In the genomic region with DNA sequence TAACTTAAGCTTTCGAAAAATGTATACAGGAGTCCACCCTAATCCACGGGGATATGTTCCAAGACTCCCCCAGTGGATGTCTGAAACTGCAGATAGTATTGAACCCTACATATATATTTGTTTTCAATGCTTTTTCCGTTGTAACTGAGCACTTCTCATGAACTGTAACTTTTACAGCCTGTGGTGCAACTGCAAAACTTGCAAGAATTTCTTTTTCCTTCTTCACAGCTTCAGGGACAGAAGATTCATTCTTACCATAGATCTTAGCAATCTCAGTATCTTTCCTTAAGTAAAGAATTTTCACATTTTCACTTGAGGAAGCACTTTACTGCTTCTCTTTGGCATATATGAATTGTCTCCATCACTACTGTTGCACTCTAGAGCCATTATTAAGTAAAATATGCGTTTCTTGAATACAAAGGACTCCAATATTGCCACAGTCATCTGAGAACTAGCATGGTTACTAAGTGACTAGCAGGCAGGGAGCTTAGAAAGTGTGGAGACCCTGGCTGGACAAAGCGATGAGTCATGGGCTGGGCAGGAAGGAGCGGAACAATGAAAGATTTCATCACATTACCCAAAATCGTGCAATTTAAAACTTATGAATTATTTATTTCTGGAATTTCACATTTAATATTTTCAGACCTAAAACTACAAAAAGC, we compare ENCODE assay signal across 9 cellular contexts. TPM values are rescaled to one million over a fixed set of nuclear protein-coding genes. Genes with fewer than 3 reads are reported as not detected.
A peak's percentile ranks its signal among the peaks of the same experiment; 100 is the strongest.
DNase-seq lines count a peak whose midpoint lies in the region; ATAC-seq, FAIRE-seq and TF ChIP-seq lines count a peak whose summit lies in the region.
"Had no signal": no experiment of that assay in that cellular context is flagged by ENCODE, and none has a peak within 500 bp of the region (broad histone marks: within the 10 kb centered on the region; RNA-seq: fewer than 3 reads in every experiment).

No MANE protein-coding gene starts in this region.

- H3K4me2 ChIP-seq in H1 (ENCODE audit: insufficient read depth in 1 of 2, low read depth in 2 of 2, low read length in 2 of 2), result no peak overlapping the region

- no peak overlapping the region for H2BK5ac ChIP-seq in H1 (ENCODE audit: low read depth, low read length)

- no peak overlapping the region for H3K18ac ChIP-seq in H1 (ENCODE audit: extremely low read depth, low read length)

- H3K23ac ChIP-seq in H1 (ENCODE audit: insufficient read length), result no peak overlapping the region

- H4K5ac ChIP-seq in H1 (ENCODE audit: insufficient read length, low read depth, low read length), result no peak overlapping the region

- CTCF ChIA-PET in H1 (lab: Charles Lee; ENCODE audit: partially characterized antibody), result no interaction called here
- CTCF ChIA-PET in activated CD8-positive, alpha-beta memory T cell treated with anti-CD3 and anti-CD28 coated beads, Interleukin-2, amount 10 ng/mL, durations not matched to agents 7 days and 5 days (lab: Charles Lee), result interaction anchor here (1.2 kb wide), 1 partner anchor 9 kb away, joined by 4 read pairs; no protein-coding TSS in a partner anchor

- H2BK120ac ChIP-seq in H1 (replicated peaks; ENCODE audit: low read depth, low read length), result no peak overlapping the region

- H4K91ac ChIP-seq in H1 (replicated peaks; ENCODE audit: insufficient read length, low read length), result no peak overlapping the region

- H3K4me3 ChIP-seq in H1 (ENCODE audit: extremely low read depth in 1 of 4, insufficient read depth in 2 of 4, low read depth in 3 of 4, low read length in 4 of 4), result no peak overlapping the region

- intact Hi-C loops in CD14-positive monocyte (cut with micrococcal nuclease), result loop anchor here (5.0 to 10.0 kb wide), 2 partner anchors 52 to 54 kb away; no protein-coding TSS in a partner anchor

- H2AFZ ChIP-seq in H1 (ENCODE audit: low read length), result 0 out of 2 replicates have a peak overlapping the region, but pooled peaks have one; percentile 46

- no peaks in the 10 kb centered on the region for H3K36me3 ChIP-seq in H1 (ENCODE audit: control insufficient read depth in 2 of 4, insufficient read depth in 4 of 4, low read length in 3 of 4)

- no peak overlapping the region for H2BK15ac ChIP-seq in H1 (ENCODE audit: low read length)

- H3K23me2 ChIP-seq in H1 (ENCODE audit: low read depth, low read length), result no peaks in the 10 kb centered on the region

- DNase-seq in CD14-positive monocyte (ENCODE audit: low spot score) (peak; percentile 85), NCI-H226 (peak; percentile 61), H1 (ENCODE audit: low read depth in 1 of 2, low spot score in 2 of 2) (no peak), myocyte (ENCODE audit: low read depth) (peak; percentile 77), D341Med (ENCODE audit: low spot score) (no peak)
- DNase-seq in activated CD4-positive, alpha-beta T cell treated with anti-CD3 and anti-CD28 coated beads for 1 hour, result no peak
- no peak for DNase-seq in activated CD8-positive, alpha-beta memory T cell treated with anti-CD3 and anti-CD28 coated beads, Interleukin-2, amount 10 ng/mL, durations not matched to agents 7 days and 5 days
- DNase-seq: NCI-H510A had no signal

- no peaks in the 10 kb centered on the region for H3K9me3 ChIP-seq in H1 (ENCODE audit: insufficient read depth in 2 of 2, low read depth in 1 of 2, low read length in 1 of 2)

- no peaks in the 10 kb centered on the region for H3K79me2 ChIP-seq in H1 (ENCODE audit: control insufficient read depth in 1 of 2, insufficient read depth in 2 of 2, low read length in 2 of 2)

- no peak for TF ChIP-seq POLR2A in H1 (IDR thresholded peaks at IDR 0.05; ENCODE audit: control extremely low read depth in 1 of 2, low read depth in 2 of 2, low read length in 2 of 2)

- FAIRE-seq in H1 (lab: Jason Lieb, UNC), result no peak

- H3K14ac ChIP-seq in H1 (ENCODE audit: insufficient read length), result no peak overlapping the region

- no peaks in the 10 kb centered on the region for H3K79me1 ChIP-seq in H1 (ENCODE audit: low read depth, low read length)

- no peak overlapping the region for H3K4ac ChIP-seq in H1 (replicated peaks; ENCODE audit: insufficient read length, low read depth, low read length)

- H2BK12ac ChIP-seq in H1 (ENCODE audit: low read depth, low read length), result no peak overlapping the region

- no peak overlapping the region for H3K9ac ChIP-seq in H1 (replicated peaks in 1 of 4; ENCODE audit: extremely low read depth in 1 of 4, low read depth in 3 of 4, low read length in 3 of 4)

- no peaks in the 10 kb centered on the region for H3K4me1 ChIP-seq in H1 (replicated peaks in 1 of 4; ENCODE audit: control insufficient read depth in 3 of 4, insufficient read depth in 4 of 4, low read length in 3 of 4)

- no peak overlapping the region for H2BK20ac ChIP-seq in H1 (ENCODE audit: low read length)

- H3K9me3 Mint-ChIP-seq in CD14-positive monocyte, result no peaks in the 10 kb centered on the region
- no peaks in the 10 kb centered on the region for H3K9me3 Mint-ChIP-seq in activated CD8-positive, alpha-beta memory T cell treated with anti-CD3 and anti-CD28 coated beads, Interleukin-2, amount 10 ng/mL, durations not matched to agents 7 days and 5 days (ENCODE audit: low read depth)

- no peak for TF ChIP-seq RAD21 in H1 (IDR thresholded peaks at IDR 0.05 in 1 of 2, conservative IDR thresholded peaks at IDR 0.05 in 1 of 2; ENCODE audit: low read depth in 2 of 2, low read length in 2 of 2)

- 84% methylated on average over 7 of the region's 7 CpGs; no CpG with 5 or more reads in 1 of the 2 experiments for WGBS in H1 (ENCODE audit: extremely low coverage in 1 of 2, insufficient coverage in 1 of 2, insufficient read length in 1 of 2, insufficient replicate concordance in 2 of 2, low coverage in 1 of 2, low lambda C conversion rate in 2 of 2, missing lambda C conversion rate in 1 of 2), 2 experiments

- peaks cover 33% of the 10 kb centered on the region for H3K4me1 Mint-ChIP-seq in CD14-positive monocyte
- H3K4me1 Mint-ChIP-seq in activated CD8-positive, alpha-beta memory T cell treated with anti-CD3 and anti-CD28 coated beads, Interleukin-2, amount 10 ng/mL, durations not matched to agents 7 days and 5 days, result peaks cover 14% of the 10 kb centered on the region

- H3K4me3 Mint-ChIP-seq in CD14-positive monocyte, result peak overlapping the region in 1 of 2 donors; percentile 71
- H3K4me3 Mint-ChIP-seq in activated CD8-positive, alpha-beta memory T cell treated with anti-CD3 and anti-CD28 coated beads, Interleukin-2, amount 10 ng/mL, durations not matched to agents 7 days and 5 days, result no peak overlapping the region

- POLR2A ChIA-PET in H1 (lab: Charles Lee; ENCODE audit: partially characterized antibody), result no interaction called here

- no peak overlapping the region for H3K56ac ChIP-seq in H1 (replicated peaks; ENCODE audit: insufficient read length, low read depth, low read length)

- no peak overlapping the region for H4K8ac ChIP-seq in H1 (ENCODE audit: extremely low read depth, insufficient read depth, low read length)

- TF ChIP-seq EP300 in H1 (IDR thresholded peaks at IDR 0.05; ENCODE audit: borderline replicate concordance in 1 of 2, low read depth in 2 of 2, low read length in 2 of 2), result no peak

- no peak overlapping the region for H3K27ac ChIP-seq in H1 (ENCODE audit: low read depth, low read length)

- H3K27ac Mint-ChIP-seq in CD14-positive monocyte, result no peak overlapping the region
- no peak overlapping the region for H3K27ac Mint-ChIP-seq in activated CD8-positive, alpha-beta memory T cell treated with anti-CD3 and anti-CD28 coated beads, Interleukin-2, amount 10 ng/mL, durations not matched to agents 7 days and 5 days

- TF ChIP-seq CTCF in CD14-positive monocyte (IDR thresholded peaks at IDR 0.05) (no peak), H1 (IDR thresholded peaks at IDR 0.05; ENCODE audit: control extremely low read depth in 1 of 3, insufficient read depth in 1 of 3, low read depth in 1 of 3, low read length in 3 of 3) (no peak)

- no peak overlapping the region for H2AK5ac ChIP-seq in H1 (ENCODE audit: low read depth, low read length)

- H3K27me3 ChIP-seq in H1 (replicated peaks in 1 of 4; ENCODE audit: control insufficient read depth in 3 of 4, extremely low read depth in 1 of 4, insufficient read depth in 3 of 4, low read length in 3 of 4), result no peaks in the 10 kb centered on the region

- no peaks in the 10 kb centered on the region for H3K36me3 Mint-ChIP-seq in CD14-positive monocyte
- H3K36me3 Mint-ChIP-seq in activated CD8-positive, alpha-beta memory T cell treated with anti-CD3 and anti-CD28 coated beads, Interleukin-2, amount 10 ng/mL, durations not matched to agents 7 days and 5 days, result no peaks in the 10 kb centered on the region

- no peaks in the 10 kb centered on the region for H4K20me1 ChIP-seq in H1 (replicated peaks in 1 of 2; ENCODE audit: control insufficient read depth in 1 of 2, insufficient read depth in 2 of 2, low read length in 2 of 2)

- no peak for ATAC-seq in GM21381 (IDR thresholded peaks at IDR 0.05; ENCODE audit: unreplicated experiment)
- no peak for ATAC-seq in activated CD8-positive, alpha-beta memory T cell treated with anti-CD3 and anti-CD28 coated beads, Interleukin-2, amount 10 ng/mL, durations not matched to agents 7 days and 5 days

- no peaks in the 10 kb centered on the region for H3K27me3 Mint-ChIP-seq in CD14-positive monocyte (ENCODE audit: low read depth in 3 of 3)
- H3K27me3 Mint-ChIP-seq in activated CD8-positive, alpha-beta memory T cell treated with anti-CD3 and anti-CD28 coated beads, Interleukin-2, amount 10 ng/mL, durations not matched to agents 7 days and 5 days, result no peaks in the 10 kb centered on the region

TF ChIP-seq in H1, 55 proteins besides CTCF, POLR2A, EP300 and RAD21:
- TF ChIP-seq CBX8 (IDR thresholded peaks at IDR 0.05; ENCODE audit: borderline replicate concordance, low read depth, low read length) (no peak), BACH1 (IDR thresholded peaks at IDR 0.05; ENCODE audit: low read length) (peak; percentile 60; the same call in 1 of the 2 replicates), JUND (IDR thresholded peaks at IDR 0.05; ENCODE audit: low read length) (0 out of 2 replicates have a peak, but pooled peaks have one; percentile 29)

RNA-seq across cellular contexts. Expression of a gene that starts 14.1 kb away (rescaled TPM):
- polyA plus RNA-seq in CD14-positive monocyte (100 to 1,000 TPM; 144 to 171 TPM), H1 (2011; rRNA removed) (0.13 and 0.29 TPM in 2 replicates)
- 0.55 and 0.73 TPM in 2 replicates for total RNA-seq in H1 (2021; fragmentation: NEBNext Ultra II Directional; extraction: Animal tissue kit (Norgen Biotek cat#: 25700))
- polyA plus RNA-seq in H1 (2011; cell fraction: cytosol; rRNA removed), result 0.23 TPM
- polyA plus RNA-seq in H1 (2011; cell fraction: nucleus; rRNA removed), result 0.14 TPM
- 0.24 to 0.46 TPM (median 0.39 TPM) in 4 replicates for polyA plus RNA-seq in H1 (2012, experiment 1 of 2)
- not detected for polyA plus RNA-seq in H1 (2012, experiment 2 of 2)
- 0.34 TPM for polyA plus RNA-seq in H1 (2013, experiment 1 of 2)
- polyA plus RNA-seq in H1 (2013, experiment 2 of 2), result 0.35 TPM
- 0.63 and 0.76 TPM in 2 replicates for polyA minus RNA-seq in H1 (2011; rRNA and poly(A)+ RNA removed)
- 0.51 TPM for polyA minus RNA-seq in H1 (2011; cell fraction: cytosol; rRNA and poly(A)+ RNA removed)
- 2.2 TPM for polyA minus RNA-seq in H1 (2011; cell fraction: nucleus; rRNA and poly(A)+ RNA removed)
- total RNA-seq in myocyte, result 11.3 and 12.3 TPM in 2 replicates
- 10.0 TPM for polyA plus RNA-seq in myocyte (2012)
- 10 to 100 TPM; 31.4 to 42.3 TPM for total RNA-seq in activated CD8-positive, alpha-beta memory T cell treated with anti-CD3 and anti-CD28 coated beads, Interleukin-2, amount 10 ng/mL, durations not matched to agents 7 days and 5 days

Comparison
In these comparisons a context has a peak if more than half of its experiments do, and no peak if none do; other contexts are left out.
1. DNase-seq: peak in CD14-positive monocyte (single experiment), NCI-H226 (single experiment) and myocyte (single experiment); none in H1 (0 of 2), D341Med (single experiment), activated CD4-positive, alpha-beta T cell treated with anti-CD3 and anti-CD28 coated beads for 1 hour (single experiment) and activated CD8-positive, alpha-beta memory T cell treated with anti-CD3 and anti-CD28 coated beads, Interleukin-2, amount 10 ng/mL, durations not matched to agents 7 days and 5 days (single experiment).